Comparison of ENCODE assay signal across 23 cellular contexts in genomic region chr3:5651351-5651750, GRCh38.
"Had no signal": no experiment of that assay in that cellular context is flagged by ENCODE, and none has a peak within 500 bp of the region (broad histone marks: within the 10 kb centered on the region; RNA-seq: fewer than 3 reads in every experiment).

No MANE protein-coding gene starts in this region.

- H3K4me3 ChIP-seq: colonic mucosa, dorsolateral prefrontal cortex, esophagus muscularis mucosa, esophagus squamous epithelium, gastrocnemius medialis, gastroesophageal sphincter, heart left ventricle, heart right ventricle had no signal

- H3K27me3 ChIP-seq: colonic mucosa, dorsolateral prefrontal cortex, esophagus muscularis mucosa, esophagus squamous epithelium, foreskin keratinocyte, gastrocnemius medialis, gastroesophageal sphincter, heart left ventricle, heart right ventricle had no signal

- DNase-seq: colonic mucosa; cortex of kidney; dermis blood vessel endothelial cell; dorsolateral prefrontal cortex; effector CD4-positive, alpha-beta T cell; effector CD8-positive, alpha-beta T cell; effector memory CD4-positive, alpha-beta T cell; effector memory CD8-positive, alpha-beta T cell; endodermal cell; erythroblast; esophagus squamous epithelium; foreskin fibroblast; foreskin keratinocyte; foreskin melanocyte; gastrocnemius medialis; glutamatergic neuron; head of caudate nucleus; heart left ventricle; heart right ventricle had no signal

- H3K9me3 ChIP-seq: colonic mucosa, gastrocnemius medialis had no signal

- ATAC-seq: effector memory CD8-positive, alpha-beta T cell; esophagus mucosa; foreskin keratinocyte; gastrocnemius medialis; gastroesophageal sphincter; heart left ventricle; heart right ventricle had no signal

- H3K4me1 ChIP-seq: colonic mucosa, esophagus muscularis mucosa, esophagus squamous epithelium, foreskin keratinocyte, gastrocnemius medialis, gastroesophageal sphincter, heart left ventricle, heart right ventricle had no signal

- H3K36me3 ChIP-seq: colonic mucosa, esophagus muscularis mucosa, esophagus squamous epithelium, gastrocnemius medialis, gastroesophageal sphincter, heart left ventricle, heart right ventricle had no signal

- H3K27ac ChIP-seq: colonic mucosa, dorsolateral prefrontal cortex, epithelial cell of prostate, esophagus muscularis mucosa, esophagus squamous epithelium, foreskin keratinocyte, gastrocnemius medialis, gastroesophageal sphincter, heart left ventricle, heart right ventricle had no signal
